13 cellular contexts compared by ENCODE assay signal in genomic region chr17:73088561-73088960, GRCh38. TPM values are rescaled to one million over a fixed set of nuclear protein-coding genes. Genes with fewer than 3 reads are reported as not detected.
DNase-seq lines count a peak whose midpoint lies in the region; ATAC-seq and TF ChIP-seq lines count a peak whose summit lies in the region.
"Had no signal": no experiment of that assay in that cellular context is flagged by ENCODE, and none has a peak within 500 bp of the region (broad histone marks: within the 10 kb centered on the region; RNA-seq: fewer than 3 reads in every experiment).

No MANE protein-coding gene starts in this region.

- peak overlapping the region; percentile 17 for H3K9ac ChIP-seq in NT2/D1 (ENCODE audit: insufficient read length, low read depth)

- H3K36me3 ChIP-seq in NT2/D1 (ENCODE audit: insufficient read depth, insufficient read length, low read length) (peaks cover 38% of the 10 kb centered on the region), lower lobe of right lung (peaks cover 28% of the 10 kb centered on the region)

- ATAC-seq in lower lobe of right lung = no peak
- no peak for ATAC-seq in activated CD8-positive, alpha-beta memory T cell treated with anti-CD3 and anti-CD28 coated beads, Interleukin-2, amount 10 ng/mL, durations not matched to agents 7 days and 5 days
- no peak for ATAC-seq in CD4-positive, alpha-beta T cell (ENCODE audit: poor library complexity)
- ATAC-seq: A549, HepG2 had no signal

- H3K36me3 Mint-ChIP-seq in activated CD8-positive, alpha-beta memory T cell treated with anti-CD3 and anti-CD28 coated beads, Interleukin-2, amount 10 ng/mL, durations not matched to agents 7 days and 5 days = peaks cover 28% of the 10 kb centered on the region
- H3K36me3 Mint-ChIP-seq in CD4-positive, alpha-beta T cell (ENCODE audit: low read depth) = peaks cover 56% of the 10 kb centered on the region

- no peak overlapping the region for H3K27ac Mint-ChIP-seq in activated CD8-positive, alpha-beta memory T cell treated with anti-CD3 and anti-CD28 coated beads, Interleukin-2, amount 10 ng/mL, durations not matched to agents 7 days and 5 days
- H3K27ac Mint-ChIP-seq in CD4-positive, alpha-beta T cell = no peak overlapping the region

- H3K4me1 ChIP-seq in NT2/D1 (ENCODE audit: insufficient read depth, insufficient read length) (peaks cover 6% of the 10 kb centered on the region), lower lobe of right lung (peaks cover 32% of the 10 kb centered on the region)

- H3K4me3 Mint-ChIP-seq in activated CD8-positive, alpha-beta memory T cell treated with anti-CD3 and anti-CD28 coated beads, Interleukin-2, amount 10 ng/mL, durations not matched to agents 7 days and 5 days = no peak overlapping the region
- H3K4me3 Mint-ChIP-seq in CD4-positive, alpha-beta T cell = no peak overlapping the region
- H3K4me3 Mint-ChIP-seq: CD14-positive monocyte had no signal

- H3K4me3 ChIP-seq in NT2/D1 (ENCODE audit: insufficient read length, low read depth) (no peak overlapping the region), lower lobe of right lung (no peak overlapping the region)
- H3K4me3 ChIP-seq: A549 had no signal

- 0 out of 2 replicates have a peak, but pooled peaks cover 5% of the 10 kb centered on the region for H3K9me3 ChIP-seq in NT2/D1 (ENCODE audit: insufficient read depth, low read length)
- H3K9me3 ChIP-seq in lower lobe of right lung = no peaks in the 10 kb centered on the region
- H3K9me3 ChIP-seq in CD4-positive, alpha-beta T cell (ENCODE audit: control insufficient read depth, low read length) = no peaks in the 10 kb centered on the region
- H3K9me3 ChIP-seq: A549 had no signal

- H3K4me1 Mint-ChIP-seq in activated CD8-positive, alpha-beta memory T cell treated with anti-CD3 and anti-CD28 coated beads, Interleukin-2, amount 10 ng/mL, durations not matched to agents 7 days and 5 days = peaks cover 14% of the 10 kb centered on the region
- H3K4me1 Mint-ChIP-seq in CD4-positive, alpha-beta T cell (ENCODE audit: low read depth) = peaks cover 43% of the 10 kb centered on the region

- DNase-seq in NT2/D1 (ENCODE audit: low read depth, low spot score) (no peak), cerebellar cortex (ENCODE audit: low spot score) (peak; percentile 17), lower lobe of right lung (peak; percentile 46), retina (no peak)
- no peak for DNase-seq in activated CD8-positive, alpha-beta memory T cell treated with anti-CD3 and anti-CD28 coated beads, Interleukin-2, amount 10 ng/mL, durations not matched to agents 7 days and 5 days
- DNase-seq in CD4-positive, alpha-beta T cell = no peak
- DNase-seq: DMS53, GF-D8, H7 had no signal

- TF ChIP-seq CTCF in lower lobe of right lung (IDR thresholded peaks at IDR 0.05) = no peak
- no peak for TF ChIP-seq CTCF in CD4-positive, alpha-beta T cell (IDR thresholded peaks at IDR 0.05)

- POLR2A ChIA-PET in CD4-positive, alpha-beta T cell (lab: Charles Lee) = no interaction called here

- CTCF ChIA-PET in activated CD8-positive, alpha-beta memory T cell treated with anti-CD3 and anti-CD28 coated beads, Interleukin-2, amount 10 ng/mL, durations not matched to agents 7 days and 5 days (lab: Charles Lee) = no interaction called here
- CTCF ChIA-PET in CD4-positive, alpha-beta T cell (lab: Charles Lee) = interaction anchor here (0.5 kb wide), 1 partner anchor 29 kb away, joined by 3 read pairs; no protein-coding TSS in a partner anchor

- H3K27me3 Mint-ChIP-seq in activated CD8-positive, alpha-beta memory T cell treated with anti-CD3 and anti-CD28 coated beads, Interleukin-2, amount 10 ng/mL, durations not matched to agents 7 days and 5 days = no peaks in the 10 kb centered on the region
- H3K27me3 Mint-ChIP-seq in CD4-positive, alpha-beta T cell = no peaks in the 10 kb centered on the region

- intact Hi-C loops in lower lobe of right lung (cut with DNase I) = no loop called here
- intact Hi-C loops in CD4-positive, alpha-beta T cell (cut with DNase I, micrococcal nuclease) = loop anchor here in 1 of 2 experiments (5.0 kb wide), 1 partner anchor 366 kb away; no protein-coding TSS in a partner anchor

- H3K27me3 ChIP-seq in NT2/D1 (ENCODE audit: insufficient read depth, insufficient read length) (no peaks in the 10 kb centered on the region), lower lobe of right lung (ENCODE audit: low read depth) (no peaks in the 10 kb centered on the region)
- H3K27me3 ChIP-seq in CD4-positive, alpha-beta T cell (ENCODE audit: control insufficient read depth, insufficient read depth, low read length) = no peaks in the 10 kb centered on the region

- H3K27ac ChIP-seq in lower lobe of right lung (no peak overlapping the region), temporal lobe (ENCODE audit: low read depth, low read length) (peak overlapping the region; percentile 100)
- H3K27ac ChIP-seq in CD4-positive, alpha-beta T cell (ENCODE audit: low read depth, low read length) = no peak overlapping the region
- H3K27ac ChIP-seq: A549 had no signal

- no peaks in the 10 kb centered on the region for H3K9me3 Mint-ChIP-seq in activated CD8-positive, alpha-beta memory T cell treated with anti-CD3 and anti-CD28 coated beads, Interleukin-2, amount 10 ng/mL, durations not matched to agents 7 days and 5 days (ENCODE audit: low read depth)
- H3K9me3 Mint-ChIP-seq in CD4-positive, alpha-beta T cell = no peaks in the 10 kb centered on the region

RNA-seq across cellular contexts. Expression of gene SLC39A11, which starts 3.9 kb away (rescaled TPM):
- 39.7 TPM for total RNA-seq in lower lobe of right lung
- 4.9 TPM for total RNA-seq in temporal lobe
- 10 to 100 TPM; 16.8 to 25.5 TPM for total RNA-seq in activated CD8-positive, alpha-beta memory T cell treated with anti-CD3 and anti-CD28 coated beads, Interleukin-2, amount 10 ng/mL, durations not matched to agents 7 days and 5 days
- 10 to 100 TPM in 1 of 2 experiments, 1 to 10 TPM in 1; 9.7 to 12.2 TPM for total RNA-seq in CD4-positive, alpha-beta T cell

Comparison
In these comparisons a context has a peak if more than half of its experiments do, and no peak if none do; other contexts are left out.
1. DNase-seq: peak in cerebellar cortex (single experiment) and lower lobe of right lung (single experiment); none in NT2/D1 (single experiment), retina (single experiment), activated CD8-positive, alpha-beta memory T cell treated with anti-CD3 and anti-CD28 coated beads, Interleukin-2, amount 10 ng/mL, durations not matched to agents 7 days and 5 days (single experiment) and CD4-positive, alpha-beta T cell (0 of 10).